In the genomic region with DNA sequence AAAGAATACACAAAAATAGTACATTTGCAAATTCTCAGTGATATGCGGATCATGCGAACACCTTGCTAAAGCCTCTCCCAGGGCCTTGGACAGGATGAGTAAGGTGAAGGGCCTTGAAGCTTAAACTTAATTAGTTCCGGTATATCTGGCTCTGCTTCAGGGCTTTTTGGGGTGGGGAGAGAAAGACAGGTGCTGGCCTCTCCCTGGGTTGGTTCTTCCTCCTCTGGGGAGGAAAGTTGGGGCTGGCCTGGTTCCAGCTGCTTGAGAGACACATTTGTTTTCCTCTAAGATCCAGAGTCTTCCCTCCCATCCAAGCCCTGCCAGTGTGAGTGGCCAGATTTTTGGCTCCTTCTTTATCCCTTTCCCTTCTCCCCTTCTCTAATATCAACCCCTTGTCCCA, we compare ENCODE assay signal across 14 cellular contexts.
A peak's percentile ranks its signal among the peaks of the same experiment; 100 is the strongest.
DNase-seq lines count a peak whose midpoint lies in the region; ATAC-seq and TF ChIP-seq lines count a peak whose summit lies in the region.
"Had no signal": no experiment of that assay in that cellular context is flagged by ENCODE, and none has a peak within 500 bp of the region (broad histone marks: within the 10 kb centered on the region; RNA-seq: fewer than 3 reads in every experiment).

No MANE protein-coding gene starts in this region.

- no peaks in the 10 kb centered on the region for H3K9me3 ChIP-seq in HEK293 (ENCODE audit: control insufficient read depth, insufficient read depth, low read depth, low read length)

- no peaks in the 10 kb centered on the region for H3K4me1 ChIP-seq in HEK293 (ENCODE audit: control insufficient read depth, insufficient read depth, low read length)

- H3K27ac Mint-ChIP-seq in chondrocyte (ENCODE audit: unreplicated experiment) = no peak overlapping the region
- H3K27ac Mint-ChIP-seq: CD4-positive, alpha-beta T cell; T-cell had no signal

- peaks cover 4% of the 10 kb centered on the region for H3K9me3 Mint-ChIP-seq in chondrocyte (ENCODE audit: low read depth)
- H3K9me3 Mint-ChIP-seq: CD4-positive, alpha-beta T cell; T-cell had no signal

- H3K36me3 Mint-ChIP-seq in chondrocyte (ENCODE audit: low read depth) = peaks cover 4% of the 10 kb centered on the region
- H3K36me3 Mint-ChIP-seq: T-cell had no signal

- CTCF ChIA-PET in HEK293 (lab: Yijun Ruan, JAX) = interaction anchor here (0.7 kb wide), 1 partner anchor 28 kb away, joined by 3 read pairs; no protein-coding TSS in a partner anchor

- DNase-seq in NCI-H510A (lab: John Stamatoyannopoulos, UW) (peak; percentile 41), NCI-H510A treated with DMSO at 0.1 percent for 48 hours (lab: John Stamatoyannopoulos, UW) (no peak), NCI-H526 treated with DMSO at 0.1 percent for 48 hours (lab: John Stamatoyannopoulos, UW) (peak; percentile 38), myocyte (ENCODE audit: low read depth) (peak; percentile 23), DMS114 treated with DMSO at 0.1 percent for 48 hours (lab: John Stamatoyannopoulos, UW; ENCODE audit: unreplicated experiment) (no peak), chondrocyte (ENCODE audit: low spot score) (no peak)
- DNase-seq: CD4-positive, alpha-beta T cell; NCI-H1436 treated with DMSO at 0.1 percent for 48 hours; NCI-H2171; T-cell had no signal

- no peak for ATAC-seq in GM21526 (IDR thresholded peaks at IDR 0.05; ENCODE audit: low FRiP score, unreplicated experiment)
- ATAC-seq: GM12878, T-cell had no signal

- H3K4me1 Mint-ChIP-seq in chondrocyte (ENCODE audit: low read depth) = no peaks in the 10 kb centered on the region

- POLR2A ChIA-PET in HEK293 (lab: Yijun Ruan, JAX) = no interaction called here

- TF ChIP-seq CTCF in HEK293 (tag by site-specific recombination; IDR thresholded peaks at IDR 0.05) (no peak), chondrocyte (IDR thresholded peaks at IDR 0.05) (no peak)

- H3K27me3 Mint-ChIP-seq in chondrocyte (ENCODE audit: low read depth) = peaks cover 61% of the 10 kb centered on the region

- no peak overlapping the region for H3K27ac ChIP-seq in HEK293 (ENCODE audit: extremely low read depth, low read depth, low read length)
- H3K27ac ChIP-seq: SK-N-MC had no signal

- no peak overlapping the region for H3K4me3 ChIP-seq in HEK293 (ENCODE audit: low read depth, low read length)
- H3K4me3 ChIP-seq: GM12878, SK-N-MC had no signal

- no peak overlapping the region for H3K4me3 Mint-ChIP-seq in chondrocyte (ENCODE audit: unreplicated experiment)
- H3K4me3 Mint-ChIP-seq: CD4-positive, alpha-beta T cell; T-cell had no signal

- H3K36me3 ChIP-seq in HEK293 (ENCODE audit: control insufficient read depth in 2 of 2, insufficient read depth in 1 of 2, low read length in 2 of 2) = no peaks in the 10 kb centered on the region

TF ChIP-seq in HEK293, 187 proteins besides CTCF, POLR2A, EP300 and RAD21:
- no peak for TF ChIP-seq ZNF600 (tag by site-specific recombination; IDR thresholded peaks at IDR 0.05)
- TF ChIP-seq ZNF391 (tag by site-specific recombination; IDR thresholded peaks at IDR 0.05; ENCODE audit: borderline replicate concordance, low read depth) = no peak
- TF ChIP-seq, protein P1, sequence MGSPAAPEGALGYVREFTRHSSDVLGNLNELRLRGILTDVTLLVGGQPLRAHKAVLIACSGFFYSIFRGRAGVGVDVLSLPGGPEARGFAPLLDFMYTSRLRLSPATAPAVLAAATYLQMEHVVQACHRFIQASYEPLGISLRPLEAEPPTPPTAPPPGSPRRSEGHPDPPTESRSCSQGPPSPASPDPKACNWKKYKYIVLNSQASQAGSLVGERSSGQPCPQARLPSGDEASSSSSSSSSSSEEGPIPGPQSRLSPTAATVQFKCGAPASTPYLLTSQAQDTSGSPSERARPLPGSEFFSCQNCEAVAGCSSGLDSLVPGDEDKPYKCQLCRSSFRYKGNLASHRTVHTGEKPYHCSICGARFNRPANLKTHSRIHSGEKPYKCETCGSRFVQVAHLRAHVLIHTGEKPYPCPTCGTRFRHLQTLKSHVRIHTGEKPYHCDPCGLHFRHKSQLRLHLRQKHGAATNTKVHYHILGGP (tag by site-specific recombination; IDR thresholded peaks at IDR 0.05) = no peak
- TF ChIP-seq ZFP37 (tag by site-specific recombination; IDR thresholded peaks at IDR 0.05) = no peak
- TF ChIP-seq, protein P2, sequence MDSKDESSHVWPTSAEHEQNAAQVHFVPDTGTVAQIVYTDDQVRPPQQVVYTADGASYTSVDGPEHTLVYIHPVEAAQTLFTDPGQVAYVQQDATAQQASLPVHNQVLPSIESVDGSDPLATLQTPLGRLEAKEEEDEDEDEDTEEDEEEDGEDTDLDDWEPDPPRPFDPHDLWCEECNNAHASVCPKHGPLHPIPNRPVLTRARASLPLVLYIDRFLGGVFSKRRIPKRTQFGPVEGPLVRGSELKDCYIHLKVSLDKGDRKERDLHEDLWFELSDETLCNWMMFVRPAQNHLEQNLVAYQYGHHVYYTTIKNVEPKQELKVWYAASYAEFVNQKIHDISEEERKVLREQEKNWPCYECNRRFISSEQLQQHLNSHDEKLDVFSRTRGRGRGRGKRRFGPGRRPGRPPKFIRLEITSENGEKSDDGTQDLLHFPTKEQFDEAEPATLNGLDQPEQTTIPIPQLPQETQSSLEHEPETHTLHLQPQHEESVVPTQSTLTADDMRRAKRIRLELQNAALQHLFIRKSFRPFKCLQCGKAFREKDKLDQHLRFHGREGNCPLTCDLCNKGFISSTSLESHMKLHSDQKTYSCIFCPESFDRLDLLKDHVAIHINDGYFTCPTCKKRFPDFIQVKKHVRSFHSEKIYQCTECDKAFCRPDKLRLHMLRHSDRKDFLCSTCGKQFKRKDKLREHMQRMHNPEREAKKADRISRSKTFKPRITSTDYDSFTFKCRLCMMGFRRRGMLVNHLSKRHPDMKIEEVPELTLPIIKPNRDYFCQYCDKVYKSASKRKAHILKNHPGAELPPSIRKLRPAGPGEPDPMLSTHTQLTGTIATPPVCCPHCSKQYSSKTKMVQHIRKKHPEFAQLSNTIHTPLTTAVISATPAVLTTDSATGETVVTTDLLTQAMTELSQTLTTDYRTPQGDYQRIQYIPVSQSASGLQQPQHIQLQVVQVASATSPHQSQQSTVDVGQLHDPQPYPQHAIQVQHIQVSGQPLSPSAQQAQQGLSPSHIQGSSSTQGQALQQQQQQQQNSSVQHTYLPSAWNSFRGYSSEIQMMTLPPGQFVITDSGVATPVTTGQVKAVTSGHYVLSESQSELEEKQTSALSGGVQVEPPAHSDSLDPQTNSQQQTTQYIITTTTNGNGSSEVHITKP (tag by site-specific recombination; IDR thresholded peaks at IDR 0.05) = 0 out of 2 replicates have a peak, but pooled peaks have one; percentile 0
- TF ChIP-seq, protein P3, sequence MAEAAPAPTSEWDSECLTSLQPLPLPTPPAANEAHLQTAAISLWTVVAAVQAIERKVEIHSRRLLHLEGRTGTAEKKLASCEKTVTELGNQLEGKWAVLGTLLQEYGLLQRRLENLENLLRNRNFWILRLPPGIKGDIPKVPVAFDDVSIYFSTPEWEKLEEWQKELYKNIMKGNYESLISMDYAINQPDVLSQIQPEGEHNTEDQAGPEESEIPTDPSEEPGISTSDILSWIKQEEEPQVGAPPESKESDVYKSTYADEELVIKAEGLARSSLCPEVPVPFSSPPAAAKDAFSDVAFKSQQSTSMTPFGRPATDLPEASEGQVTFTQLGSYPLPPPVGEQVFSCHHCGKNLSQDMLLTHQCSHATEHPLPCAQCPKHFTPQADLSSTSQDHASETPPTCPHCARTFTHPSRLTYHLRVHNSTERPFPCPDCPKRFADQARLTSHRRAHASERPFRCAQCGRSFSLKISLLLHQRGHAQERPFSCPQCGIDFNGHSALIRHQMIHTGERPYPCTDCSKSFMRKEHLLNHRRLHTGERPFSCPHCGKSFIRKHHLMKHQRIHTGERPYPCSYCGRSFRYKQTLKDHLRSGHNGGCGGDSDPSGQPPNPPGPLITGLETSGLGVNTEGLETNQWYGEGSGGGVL (tag by site-specific recombination; IDR thresholded peaks at IDR 0.05) = peak; percentile 31; the same call in 1 of the 2 replicates

Comparison
In these comparisons a context has a peak if more than half of its experiments do, and no peak if none do; other contexts are left out.
1. DNase-seq: peak in NCI-H510A (single experiment), NCI-H526 treated with DMSO at 0.1 percent for 48 hours (single experiment) and myocyte (single experiment); none in NCI-H510A treated with DMSO at 0.1 percent for 48 hours (single experiment), DMS114 treated with DMSO at 0.1 percent for 48 hours (single experiment) and chondrocyte (single experiment).